8 cellular contexts compared by ENCODE assay signal in the genomic region with DNA sequence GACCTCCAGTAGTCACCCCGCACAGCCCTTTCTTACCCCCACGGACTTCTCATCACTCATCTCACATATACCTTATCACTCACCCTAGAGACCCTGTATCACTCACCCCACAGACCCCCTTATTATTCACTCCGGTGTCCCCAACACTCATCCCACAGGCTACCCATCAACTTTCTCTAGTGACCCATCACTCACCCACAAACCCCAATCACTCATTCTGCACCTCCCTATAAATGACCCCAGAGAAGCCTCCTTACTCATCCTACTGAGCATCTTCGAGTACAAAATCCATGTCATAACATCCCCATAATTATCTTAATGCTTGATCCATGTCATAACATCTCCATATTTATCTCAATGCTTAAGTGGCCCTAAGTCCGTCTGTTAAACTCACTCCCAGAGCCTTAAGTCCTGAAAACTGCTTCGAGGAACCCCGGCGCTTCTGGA. TPM values are rescaled to one million over a fixed set of nuclear protein-coding genes. Genes with fewer than 3 reads are reported as not detected.
DNase-seq lines count a peak whose midpoint lies in the region; ATAC-seq, FAIRE-seq and TF ChIP-seq lines count a peak whose summit lies in the region.

No MANE protein-coding gene starts in this region.

- intact Hi-C loops in Calu3 (cut with micrococcal nuclease; ENCODE audit: unreplicated experiment) (loop anchor here (5.0 kb wide), 1 partner anchor 290 kb away; a partner anchor contains a TSS), left lung (cut with DNase I) (no loop called here)
- intact Hi-C loops in activated T-helper 1 cell treated with anti-CD3 and anti-CD28 coated beads, Interleukin-12 subunit alpha, Interleukin-12 subunit beta, Interleukin-2, Interleukin-4 antibody, amounts not matched to agents 30 ng/mL and 10 ng/mL and 1 ng/mL, durations not matched to agents 14 hours and 24 hours and 36 hours (cut with micrococcal nuclease): loop anchor here (1.0 to 10.0 kb wide), 11 partner anchors 40 to 1683 kb away; a partner anchor contains a TSS

- H3K36me3 Mint-ChIP-seq in Calu3 (ENCODE audit: insufficient read depth, unreplicated experiment) (peaks cover 26% of the 10 kb centered on the region), HFFc6 (ENCODE audit: low read depth) (no peaks in the 10 kb centered on the region; the same call in 1 of the 2 replicates), type B pancreatic cell (peaks cover 4% of the 10 kb centered on the region)
- H3K36me3 Mint-ChIP-seq in activated T-helper 1 cell treated with anti-CD3 and anti-CD28 coated beads, Interleukin-12 subunit alpha, Interleukin-12 subunit beta, Interleukin-2, Interleukin-4 antibody, amounts not matched to agents 30 ng/mL and 10 ng/mL and 1 ng/mL, durations not matched to agents 14 hours and 24 hours and 36 hours (ENCODE audit: low read depth): peaks cover 6% of the 10 kb centered on the region

- H3K27me3 ChIP-seq in left lung: no peaks in the 10 kb centered on the region

- H3K27me3 Mint-ChIP-seq in Calu3 (ENCODE audit: unreplicated experiment) (no peaks in the 10 kb centered on the region), HFFc6 (ENCODE audit: insufficient read depth) (peaks cover 4% of the 10 kb centered on the region; the same call in 1 of the 2 replicates), type B pancreatic cell (no peaks in the 10 kb centered on the region)
- H3K27me3 Mint-ChIP-seq in activated T-helper 1 cell treated with anti-CD3 and anti-CD28 coated beads, Interleukin-12 subunit alpha, Interleukin-12 subunit beta, Interleukin-2, Interleukin-4 antibody, amounts not matched to agents 30 ng/mL and 10 ng/mL and 1 ng/mL, durations not matched to agents 14 hours and 24 hours and 36 hours (ENCODE audit: insufficient read depth): no peaks in the 10 kb centered on the region

- H3K9me3 Mint-ChIP-seq in Calu3 (ENCODE audit: low read depth, unreplicated experiment) (no peaks in the 10 kb centered on the region), HFFc6 (no peaks in the 10 kb centered on the region), type B pancreatic cell (no peaks in the 10 kb centered on the region)
- peaks cover 5% of the 10 kb centered on the region for H3K9me3 Mint-ChIP-seq in activated T-helper 1 cell treated with anti-CD3 and anti-CD28 coated beads, Interleukin-12 subunit alpha, Interleukin-12 subunit beta, Interleukin-2, Interleukin-4 antibody, amounts not matched to agents 30 ng/mL and 10 ng/mL and 1 ng/mL, durations not matched to agents 14 hours and 24 hours and 36 hours

- H3K27ac ChIP-seq in left lung: peak overlapping the region; percentile 92 to 94

- no peaks in the 10 kb centered on the region for H3K36me3 ChIP-seq in left lung

- H3K9me3 ChIP-seq in left lung: no peaks in the 10 kb centered on the region

- BruUV-seq in Calu3 (replicated peaks; lab: Mats Ljungman, UMichigan): no TSS peak

- H3K4me3 Mint-ChIP-seq in Calu3 (ENCODE audit: low read depth, unreplicated experiment) (peak overlapping the region; percentile 83), HFFc6 (peak overlapping the region; percentile 90), type B pancreatic cell (peak overlapping the region; percentile 90)
- peak overlapping the region; percentile 92 for H3K4me3 Mint-ChIP-seq in activated T-helper 1 cell treated with anti-CD3 and anti-CD28 coated beads, Interleukin-12 subunit alpha, Interleukin-12 subunit beta, Interleukin-2, Interleukin-4 antibody, amounts not matched to agents 30 ng/mL and 10 ng/mL and 1 ng/mL, durations not matched to agents 14 hours and 24 hours and 36 hours

- FAIRE-seq in H54 (lab: Jason Lieb, UNC): no peak

- DNase-seq in Calu3: no peak
- no peak for DNase-seq in HFFc6
- DNase-seq in activated T-helper 1 cell treated with anti-CD3 and anti-CD28 coated beads, Interleukin-12 subunit alpha, Interleukin-12 subunit beta, Interleukin-2, Interleukin-4 antibody, amounts not matched to agents 30 ng/mL and 10 ng/mL and 1 ng/mL, durations not matched to agents 14 hours and 24 hours and 36 hours (ENCODE audit: low spot score): no peak
- no peak for DNase-seq in left lung
- no peak for DNase-seq in type B pancreatic cell (ENCODE audit: extremely low spot score, unreplicated experiment)
- DNase-seq in H54 (ENCODE audit: insufficient read length, low spot score): no peak
- DNase-seq in NCI-H1092 treated with DMSO at 0.1 percent for 48 hours (lab: John Stamatoyannopoulos, UW): no peak

- H3K4me1 ChIP-seq in left lung: peaks cover 0 to 8% of the 10 kb centered on the region in 2 donors

- peak overlapping the region; percentile 49 to 58 for H3K4me3 ChIP-seq in left lung

- TF ChIP-seq POLR2A in H54 (IDR thresholded peaks at IDR 0.05; ENCODE audit: low read depth, low read length): no peak

- TF ChIP-seq CTCF in Calu3 (IDR thresholded peaks at IDR 0.05; ENCODE audit: unreplicated experiment) (no peak), HFFc6 (IDR thresholded peaks at IDR 0.05) (no peak), left lung (IDR thresholded peaks at IDR 0.05) (no peak), type B pancreatic cell (conservative IDR thresholded peaks at IDR 0.05) (no peak)

- CTCF ChIA-PET in Calu3 (lab: Charles Lee): no interaction called here

- peak overlapping the region; percentile 90 for H3K27ac Mint-ChIP-seq in Calu3 (ENCODE audit: unreplicated experiment)
- H3K27ac Mint-ChIP-seq in HFFc6: peak overlapping the region; percentile 96
- H3K27ac Mint-ChIP-seq in activated T-helper 1 cell treated with anti-CD3 and anti-CD28 coated beads, Interleukin-12 subunit alpha, Interleukin-12 subunit beta, Interleukin-2, Interleukin-4 antibody, amounts not matched to agents 30 ng/mL and 10 ng/mL and 1 ng/mL, durations not matched to agents 14 hours and 24 hours and 36 hours: peak overlapping the region; percentile 85
- peak overlapping the region; percentile 56 for H3K27ac Mint-ChIP-seq in type B pancreatic cell

- no peak for ATAC-seq in left lung
- ATAC-seq in GM21825 (IDR thresholded peaks at IDR 0.05; ENCODE audit: unreplicated experiment): no peak

- peaks cover 11% of the 10 kb centered on the region for H3K4me1 Mint-ChIP-seq in Calu3 (ENCODE audit: low read depth, unreplicated experiment)
- H3K4me1 Mint-ChIP-seq in HFFc6 (ENCODE audit: low read depth): peaks cover 42% of the 10 kb centered on the region
- peaks cover 26% of the 10 kb centered on the region for H3K4me1 Mint-ChIP-seq in activated T-helper 1 cell treated with anti-CD3 and anti-CD28 coated beads, Interleukin-12 subunit alpha, Interleukin-12 subunit beta, Interleukin-2, Interleukin-4 antibody, amounts not matched to agents 30 ng/mL and 10 ng/mL and 1 ng/mL, durations not matched to agents 14 hours and 24 hours and 36 hours (ENCODE audit: low read depth)
- peaks cover 19% of the 10 kb centered on the region for H3K4me1 Mint-ChIP-seq in type B pancreatic cell (ENCODE audit: unreplicated experiment)

RNA-seq across cellular contexts. Expression of a gene that starts 0.9 kb away (rescaled TPM):
- total RNA-seq in Calu3 (2022) (10.8 and 12.2 TPM in 2 replicates), left lung (10 to 100 TPM in 1 of 2 donors, 1 to 10 TPM in 1; 8.1 to 10.7 TPM), type B pancreatic cell (ENCODE audit: low replicate concordance) (7.5 and 9.3 TPM in 2 replicates)
- 1 to 10 TPM; 6.0 to 8.2 (median 6.7) TPM for total RNA-seq in HFFc6 (2021; fragmentation: NEBNext Ultra II Directional; extraction: Animal tissue kit (Norgen Biotek cat#: 25700))
- 10.7 and 10.9 TPM in 2 replicates for total RNA-seq in activated T-helper 1 cell treated with anti-CD3 and anti-CD28 coated beads, Interleukin-12 subunit alpha, Interleukin-12 subunit beta, Interleukin-2, Interleukin-4 antibody, amounts not matched to agents 30 ng/mL and 10 ng/mL and 1 ng/mL, durations not matched to agents 14 hours and 24 hours and 36 hours

Comparison
In these comparisons a context has a peak if more than half of its experiments do, and no peak if none do; other contexts are left out.
1. intact Hi-C loops: an anchor here in Calu3 (5.0 kb wide) and activated T-helper 1 cell treated with anti-CD3 and anti-CD28 coated beads, Interleukin-12 subunit alpha, Interleukin-12 subunit beta, Interleukin-2, Interleukin-4 antibody, amounts not matched to agents 30 ng/mL and 10 ng/mL and 1 ng/mL, durations not matched to agents 14 hours and 24 hours and 36 hours (1.0 to 10.0 kb wide); none called in left lung.